In genomic region chr22:36367479-36367878, GRCh38 we compare ENCODE assay signal across 10 cellular contexts. TPM values are rescaled to one million over a fixed set of nuclear protein-coding genes. Genes with fewer than 3 reads are reported as not detected.
DNase-seq lines count a peak whose midpoint lies in the region; ATAC-seq and TF ChIP-seq lines count a peak whose summit lies in the region.
"Had no signal": no experiment of that assay in that cellular context is flagged by ENCODE, and none has a peak within 500 bp of the region (broad histone marks: within the 10 kb centered on the region; RNA-seq: fewer than 3 reads in every experiment).

No MANE protein-coding gene starts in this region.

- CTCF ChIA-PET in naive thymus-derived CD4-positive, alpha-beta T cell (lab: Charles Lee), result no interaction called here

- ATAC-seq in Right ventricle myocardium inferior (peak; percentile 38), GM21390 (IDR thresholded peaks at IDR 0.05; ENCODE audit: unreplicated experiment) (no peak)
- no peak for ATAC-seq in naive thymus-derived CD4-positive, alpha-beta T cell

- H3K27me3 ChIP-seq in dorsolateral prefrontal cortex (no peaks in the 10 kb centered on the region), vagina (no peaks in the 10 kb centered on the region), tibial nerve (no peaks in the 10 kb centered on the region)
- H3K27me3 ChIP-seq in naive thymus-derived CD4-positive, alpha-beta T cell (ENCODE audit: control insufficient read depth in 2 of 2, insufficient read depth in 2 of 2, low read length in 2 of 2), result no peaks in the 10 kb centered on the region

- H3K27ac ChIP-seq in dorsolateral prefrontal cortex, result peak overlapping the region in 37 of 59 donors; percentile 1 to 91 (median 56)
- H3K27ac ChIP-seq in naive thymus-derived CD4-positive, alpha-beta T cell (ENCODE audit: low read depth, low read length), result peak overlapping the region; percentile 93
- H3K27ac ChIP-seq in vagina, result peak overlapping the region; percentile 93
- H3K27ac ChIP-seq in tibial nerve, result peak overlapping the region in 2 of 4 donors; percentile 61 to 70

- 35% methylated on average over 6 to 7 of the region's 7 CpGs for WGBS in tibial nerve, 2 donors

- H3K36me3 ChIP-seq in naive thymus-derived CD4-positive, alpha-beta T cell (ENCODE audit: control insufficient read depth in 2 of 3, insufficient read depth in 3 of 3, low read length in 3 of 3), result peaks cover 0 to 12% (median 9%) of the 10 kb centered on the region in 3 experiments
- H3K36me3 ChIP-seq in vagina (no peaks in the 10 kb centered on the region), tibial nerve (no peaks in the 10 kb centered on the region)

- H3K27me3 Mint-ChIP-seq in naive thymus-derived CD4-positive, alpha-beta T cell, result no peaks in the 10 kb centered on the region

- intact Hi-C loops in Right ventricle myocardium inferior (cut with DNase I) (no loop called here), cardiac septum (cut with DNase I) (loop anchor here (5.0 kb wide), 1 partner anchor 40 kb away; no protein-coding TSS in a partner anchor), dorsolateral prefrontal cortex (cut with DNase I) (no loop called here), vagina (cut with DNase I) (loop anchor here (5.0 kb wide), 1 partner anchor 35 kb away; no protein-coding TSS in a partner anchor)
- intact Hi-C loops in naive thymus-derived CD4-positive, alpha-beta T cell (cut with micrococcal nuclease), result loop anchor here in 1 of 2 donors (5.0 kb wide), 1 partner anchor 85 kb away; no protein-coding TSS in a partner anchor

- no peak for TF ChIP-seq EP300 in tibial nerve (IDR thresholded peaks at IDR 0.05)

- H3K4me1 Mint-ChIP-seq in naive thymus-derived CD4-positive, alpha-beta T cell, result peaks cover 85 to 100% (median 97%) of the 10 kb centered on the region in 7 donors

- no peaks in the 10 kb centered on the region for H3K9me3 ChIP-seq in naive thymus-derived CD4-positive, alpha-beta T cell (ENCODE audit: control insufficient read depth in 2 of 3, low read length in 3 of 3)
- H3K9me3 ChIP-seq in vagina, result no peaks in the 10 kb centered on the region
- H3K9me3 ChIP-seq in tibial nerve, result no peaks in the 10 kb centered on the region

- peaks cover 5 to 26% (median 11%) of the 10 kb centered on the region in 5 donors for H3K36me3 Mint-ChIP-seq in naive thymus-derived CD4-positive, alpha-beta T cell

- no peaks in the 10 kb centered on the region for H3K9me3 Mint-ChIP-seq in naive thymus-derived CD4-positive, alpha-beta T cell

- peaks cover 99% of the 10 kb centered on the region in 2 donors for H3K4me1 ChIP-seq in naive thymus-derived CD4-positive, alpha-beta T cell (ENCODE audit: control insufficient read depth in 2 of 2, insufficient read depth in 2 of 2, low read length in 2 of 2)
- H3K4me1 ChIP-seq in vagina (peaks cover 100% of the 10 kb centered on the region), tibial nerve (peaks cover 0 to 100% (median 98%) of the 10 kb centered on the region in 4 donors)

- peak overlapping the region; percentile 88 to 98 (median 97) for H3K27ac Mint-ChIP-seq in naive thymus-derived CD4-positive, alpha-beta T cell

- no peak for TF ChIP-seq POLR2A in vagina (IDR thresholded peaks at IDR 0.05)
- TF ChIP-seq POLR2A in tibial nerve (IDR thresholded peaks at IDR 0.05), result no peak

- POLR2A ChIA-PET in naive thymus-derived CD4-positive, alpha-beta T cell (lab: Charles Lee), result interaction anchor here (0.9 to 47.8 kb wide), 4 partner anchors 4 to 84 kb away, joined by 3 to 1512 read pairs (median 759); partner anchors contain the start of gene MYH9

- DNase-seq in Right ventricle myocardium inferior (ENCODE audit: missing footprints), result peak; percentile 67
- DNase-seq in cardiac septum (ENCODE audit: low spot score), result no peak
- no peak for DNase-seq in dorsolateral prefrontal cortex
- DNase-seq in naive thymus-derived CD4-positive, alpha-beta T cell, result no peak
- DNase-seq in vagina (ENCODE audit: extremely low spot score in 2 of 2), result no peak
- DNase-seq in tibial nerve (ENCODE audit: low spot score in 2 of 2), result no peak
- no peak for DNase-seq in COLO829 (ENCODE audit: low spot score)
- DNase-seq: DMS 273 treated with DMSO at 0.1 percent for 48 hours, occipital lobe had no signal

- peak overlapping the region; percentile 41 to 91 (median 82) for H3K4me3 Mint-ChIP-seq in naive thymus-derived CD4-positive, alpha-beta T cell

- TF ChIP-seq CTCF in dorsolateral prefrontal cortex (IDR thresholded peaks at IDR 0.05 in 54 of 56, conservative IDR thresholded peaks at IDR 0.05 in 2 of 56; ENCODE audit: low read depth in 1 of 56, partially characterized antibody in 56 of 56) (no peak), vagina (IDR thresholded peaks at IDR 0.05) (no peak), tibial nerve (IDR thresholded peaks at IDR 0.05) (no peak)

- peak overlapping the region in 9 of 59 donors; percentile 3 to 21 (median 16) for H3K4me3 ChIP-seq in dorsolateral prefrontal cortex
- H3K4me3 ChIP-seq in naive thymus-derived CD4-positive, alpha-beta T cell (ENCODE audit: low read length), result peak overlapping the region; percentile 43
- H3K4me3 ChIP-seq in vagina, result peak overlapping the region in 1 of 2 donors; percentile 37
- H3K4me3 ChIP-seq in tibial nerve, result peak overlapping the region in 1 of 4 donors; percentile 0

RNA-seq across cellular contexts. Expression of gene MYH9, which starts 20.3 kb away (rescaled TPM):
- total RNA-seq in Right ventricle myocardium inferior (180 TPM), cardiac septum (282 TPM), dorsolateral prefrontal cortex (100 to 1,000 TPM in 119 of 120 experiments, 10 to 100 TPM in 1; 95.7 to 282 (median 162) TPM), vagina (333 TPM), tibial nerve (100 to 1,000 TPM; 361 to 406 (median 386) TPM)
- 100 to 1,000 TPM; 650 to 900 (median 803) TPM for total RNA-seq in naive thymus-derived CD4-positive, alpha-beta T cell
- polyA plus RNA-seq in naive thymus-derived CD4-positive, alpha-beta T cell, result 100 to 1,000 TPM in 1 of 2 donors, 10 to 100 TPM in 1; 95.5 to 501 TPM

Comparison
In these comparisons a context has a peak if more than half of its experiments do, and no peak if none do; other contexts are left out.
1. intact Hi-C loops: an anchor here in cardiac septum (5.0 kb wide) and vagina (5.0 kb wide); none called in Right ventricle myocardium inferior and dorsolateral prefrontal cortex.